ENCODE assay signal across 1 cellular context in the genomic region with DNA sequence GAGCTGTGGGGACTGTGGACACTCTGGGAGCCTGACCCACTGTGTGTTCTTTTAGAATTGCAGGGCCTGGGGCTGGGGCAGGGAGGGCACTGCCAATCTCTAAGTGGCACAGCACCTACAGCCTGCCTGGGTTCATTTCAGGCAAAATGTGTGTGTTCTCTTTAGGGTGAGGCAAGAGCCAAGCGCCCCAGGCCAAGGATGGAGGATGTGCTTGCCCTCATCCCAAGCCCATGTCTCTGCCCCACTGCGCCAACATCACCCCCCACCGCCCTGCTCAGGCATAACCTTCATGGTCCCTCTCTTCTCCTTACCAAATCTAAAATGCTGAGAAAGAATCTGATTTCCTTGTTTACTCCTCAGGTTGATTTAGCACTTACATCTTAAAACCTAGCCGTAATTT.
TF ChIP-seq lines count a peak whose summit lies in the region.

No MANE protein-coding gene starts in this region.

TF ChIP-seq in GM23338, 12 proteins besides CTCF, POLR2A, EP300 and RAD21 (continued from another document):
- TF ChIP-seq, protein P1, sequence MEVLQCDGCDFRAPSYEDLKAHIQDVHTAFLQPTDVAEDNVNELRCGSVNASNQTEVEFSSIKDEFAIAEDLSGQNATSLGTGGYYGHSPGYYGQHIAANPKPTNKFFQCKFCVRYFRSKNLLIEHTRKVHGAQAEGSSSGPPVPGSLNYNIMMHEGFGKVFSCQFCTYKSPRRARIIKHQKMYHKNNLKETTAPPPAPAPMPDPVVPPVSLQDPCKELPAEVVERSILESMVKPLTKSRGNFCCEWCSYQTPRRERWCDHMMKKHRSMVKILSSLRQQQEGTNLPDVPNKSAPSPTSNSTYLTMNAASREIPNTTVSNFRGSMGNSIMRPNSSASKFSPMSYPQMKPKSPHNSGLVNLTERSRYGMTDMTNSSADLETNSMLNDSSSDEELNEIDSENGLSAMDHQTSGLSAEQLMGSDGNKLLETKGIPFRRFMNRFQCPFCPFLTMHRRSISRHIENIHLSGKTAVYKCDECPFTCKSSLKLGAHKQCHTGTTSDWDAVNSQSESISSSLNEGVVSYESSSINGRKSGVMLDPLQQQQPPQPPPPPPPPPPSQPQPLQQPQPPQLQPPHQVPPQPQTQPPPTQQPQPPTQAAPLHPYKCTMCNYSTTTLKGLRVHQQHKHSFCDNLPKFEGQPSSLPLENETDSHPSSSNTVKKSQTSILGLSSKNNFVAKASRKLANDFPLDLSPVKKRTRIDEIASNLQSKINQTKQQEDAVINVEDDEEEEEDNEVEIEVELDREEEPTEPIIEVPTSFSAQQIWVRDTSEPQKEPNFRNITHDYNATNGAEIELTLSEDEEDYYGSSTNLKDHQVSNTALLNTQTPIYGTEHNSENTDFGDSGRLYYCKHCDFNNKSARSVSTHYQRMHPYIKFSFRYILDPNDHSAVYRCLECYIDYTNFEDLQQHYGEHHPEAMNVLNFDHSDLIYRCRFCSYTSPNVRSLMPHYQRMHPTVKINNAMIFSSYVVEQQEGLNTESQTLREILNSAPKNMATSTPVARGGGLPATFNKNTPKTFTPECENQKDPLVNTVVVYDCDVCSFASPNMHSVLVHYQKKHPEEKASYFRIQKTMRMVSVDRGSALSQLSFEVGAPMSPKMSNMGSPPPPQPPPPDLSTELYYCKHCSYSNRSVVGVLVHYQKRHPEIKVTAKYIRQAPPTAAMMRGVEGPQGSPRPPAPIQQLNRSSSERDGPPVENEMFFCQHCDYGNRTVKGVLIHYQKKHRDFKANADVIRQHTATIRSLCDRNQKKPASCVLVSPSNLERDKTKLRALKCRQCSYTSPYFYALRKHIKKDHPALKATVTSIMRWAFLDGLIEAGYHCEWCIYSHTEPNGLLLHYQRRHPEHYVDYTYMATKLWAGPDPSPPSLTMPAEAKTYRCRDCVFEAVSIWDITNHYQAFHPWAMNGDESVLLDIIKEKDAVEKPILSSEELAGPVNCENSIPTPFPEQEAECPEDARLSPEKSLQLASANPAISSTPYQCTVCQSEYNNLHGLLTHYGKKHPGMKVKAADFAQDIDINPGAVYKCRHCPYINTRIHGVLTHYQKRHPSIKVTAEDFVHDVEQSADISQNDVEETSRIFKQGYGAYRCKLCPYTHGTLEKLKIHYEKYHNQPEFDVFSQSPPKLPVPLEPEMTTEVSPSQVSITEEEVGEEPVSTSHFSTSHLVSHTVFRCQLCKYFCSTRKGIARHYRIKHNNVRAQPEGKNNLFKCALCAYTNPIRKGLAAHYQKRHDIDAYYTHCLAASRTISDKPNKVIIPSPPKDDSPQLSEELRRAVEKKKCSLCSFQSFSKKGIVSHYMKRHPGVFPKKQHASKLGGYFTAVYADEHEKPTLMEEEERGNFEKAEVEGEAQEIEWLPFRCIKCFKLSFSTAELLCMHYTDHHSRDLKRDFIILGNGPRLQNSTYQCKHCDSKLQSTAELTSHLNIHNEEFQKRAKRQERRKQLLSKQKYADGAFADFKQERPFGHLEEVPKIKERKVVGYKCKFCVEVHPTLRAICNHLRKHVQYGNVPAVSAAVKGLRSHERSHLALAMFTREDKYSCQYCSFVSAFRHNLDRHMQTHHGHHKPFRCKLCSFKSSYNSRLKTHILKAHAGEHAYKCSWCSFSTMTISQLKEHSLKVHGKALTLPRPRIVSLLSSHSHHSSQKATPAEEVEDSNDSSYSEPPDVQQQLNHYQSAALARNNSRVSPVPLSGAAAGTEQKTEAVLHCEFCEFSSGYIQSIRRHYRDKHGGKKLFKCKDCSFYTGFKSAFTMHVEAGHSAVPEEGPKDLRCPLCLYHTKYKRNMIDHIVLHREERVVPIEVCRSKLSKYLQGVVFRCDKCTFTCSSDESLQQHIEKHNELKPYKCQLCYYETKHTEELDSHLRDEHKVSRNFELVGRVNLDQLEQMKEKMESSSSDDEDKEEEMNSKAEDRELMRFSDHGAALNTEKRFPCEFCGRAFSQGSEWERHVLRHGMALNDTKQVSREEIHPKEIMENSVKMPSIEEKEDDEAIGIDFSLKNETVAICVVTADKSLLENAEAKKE (CRISPR knock-in tag; IDR thresholded peaks at IDR 0.05): no peak
- TF ChIP-seq ZNF331 (CRISPR knock-in tag; IDR thresholded peaks at IDR 0.05; ENCODE audit: low read depth): no peak
- no peak for TF ChIP-seq EZH2phosphoT487 (IDR thresholded peaks at IDR 0.05; ENCODE audit: unreplicated experiment)
- TF ChIP-seq STAT1 (IDR thresholded peaks at IDR 0.05; ENCODE audit: unreplicated experiment): no peak
- no peak for TF ChIP-seq NANOG (IDR thresholded peaks at IDR 0.05; ENCODE audit: borderline replicate concordance)
- TF ChIP-seq, protein P2, sequence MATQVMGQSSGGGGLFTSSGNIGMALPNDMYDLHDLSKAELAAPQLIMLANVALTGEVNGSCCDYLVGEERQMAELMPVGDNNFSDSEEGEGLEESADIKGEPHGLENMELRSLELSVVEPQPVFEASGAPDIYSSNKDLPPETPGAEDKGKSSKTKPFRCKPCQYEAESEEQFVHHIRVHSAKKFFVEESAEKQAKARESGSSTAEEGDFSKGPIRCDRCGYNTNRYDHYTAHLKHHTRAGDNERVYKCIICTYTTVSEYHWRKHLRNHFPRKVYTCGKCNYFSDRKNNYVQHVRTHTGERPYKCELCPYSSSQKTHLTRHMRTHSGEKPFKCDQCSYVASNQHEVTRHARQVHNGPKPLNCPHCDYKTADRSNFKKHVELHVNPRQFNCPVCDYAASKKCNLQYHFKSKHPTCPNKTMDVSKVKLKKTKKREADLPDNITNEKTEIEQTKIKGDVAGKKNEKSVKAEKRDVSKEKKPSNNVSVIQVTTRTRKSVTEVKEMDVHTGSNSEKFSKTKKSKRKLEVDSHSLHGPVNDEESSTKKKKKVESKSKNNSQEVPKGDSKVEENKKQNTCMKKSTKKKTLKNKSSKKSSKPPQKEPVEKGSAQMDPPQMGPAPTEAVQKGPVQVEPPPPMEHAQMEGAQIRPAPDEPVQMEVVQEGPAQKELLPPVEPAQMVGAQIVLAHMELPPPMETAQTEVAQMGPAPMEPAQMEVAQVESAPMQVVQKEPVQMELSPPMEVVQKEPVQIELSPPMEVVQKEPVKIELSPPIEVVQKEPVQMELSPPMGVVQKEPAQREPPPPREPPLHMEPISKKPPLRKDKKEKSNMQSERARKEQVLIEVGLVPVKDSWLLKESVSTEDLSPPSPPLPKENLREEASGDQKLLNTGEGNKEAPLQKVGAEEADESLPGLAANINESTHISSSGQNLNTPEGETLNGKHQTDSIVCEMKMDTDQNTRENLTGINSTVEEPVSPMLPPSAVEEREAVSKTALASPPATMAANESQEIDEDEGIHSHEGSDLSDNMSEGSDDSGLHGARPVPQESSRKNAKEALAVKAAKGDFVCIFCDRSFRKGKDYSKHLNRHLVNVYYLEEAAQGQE (IDR thresholded peaks at IDR 0.05; ENCODE audit: unreplicated experiment): no peak
- TF ChIP-seq CREB1 (CRISPR knock-in tag; IDR thresholded peaks at IDR 0.05; ENCODE audit: low read depth): no peak
- TF ChIP-seq ZNF114 (CRISPR knock-in tag; IDR thresholded peaks at IDR 0.05): no peak
- TF ChIP-seq, protein P3, sequence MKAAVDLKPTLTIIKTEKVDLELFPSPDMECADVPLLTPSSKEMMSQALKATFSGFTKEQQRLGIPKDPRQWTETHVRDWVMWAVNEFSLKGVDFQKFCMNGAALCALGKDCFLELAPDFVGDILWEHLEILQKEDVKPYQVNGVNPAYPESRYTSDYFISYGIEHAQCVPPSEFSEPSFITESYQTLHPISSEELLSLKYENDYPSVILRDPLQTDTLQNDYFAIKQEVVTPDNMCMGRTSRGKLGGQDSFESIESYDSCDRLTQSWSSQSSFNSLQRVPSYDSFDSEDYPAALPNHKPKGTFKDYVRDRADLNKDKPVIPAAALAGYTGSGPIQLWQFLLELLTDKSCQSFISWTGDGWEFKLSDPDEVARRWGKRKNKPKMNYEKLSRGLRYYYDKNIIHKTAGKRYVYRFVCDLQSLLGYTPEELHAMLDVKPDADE (IDR thresholded peaks at IDR 0.05): no peak
